ENCODE assay signal across 20 cellular contexts in the genomic region with DNA sequence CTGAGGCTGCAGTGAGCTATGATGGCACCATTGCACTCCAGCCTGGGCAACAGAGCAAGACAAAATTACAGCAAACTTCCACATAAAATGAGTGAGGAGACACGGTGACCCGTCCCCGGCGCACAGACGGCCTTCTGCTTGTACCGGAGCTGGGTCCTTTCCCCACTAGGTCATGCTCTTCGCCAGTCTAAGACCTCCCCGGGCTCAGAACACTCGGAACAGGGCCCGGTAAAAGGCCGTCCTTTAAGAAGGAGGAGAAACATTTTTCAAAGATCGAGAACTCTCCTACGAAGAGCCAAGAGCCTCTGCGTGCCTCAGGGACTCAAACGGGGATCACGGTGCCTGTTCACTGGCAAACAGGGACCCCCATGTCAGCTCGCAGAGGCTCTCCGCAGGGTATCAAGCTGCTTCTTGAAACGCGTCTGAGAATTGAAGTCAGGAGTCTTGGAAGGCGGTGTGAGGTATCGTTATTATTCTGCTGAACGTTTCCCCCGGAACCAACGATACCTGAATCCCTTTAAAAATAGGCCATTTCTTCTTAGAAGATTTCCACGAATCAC. TPM values are rescaled to one million over a fixed set of nuclear protein-coding genes. Genes with fewer than 3 reads are reported as not detected.
DNase-seq lines count a peak whose midpoint lies in the region; ATAC-seq and TF ChIP-seq lines count a peak whose summit lies in the region.
"Had no signal": no experiment of that assay in that cellular context is flagged by ENCODE, and none has a peak within 500 bp of the region (broad histone marks: within the 10 kb centered on the region; RNA-seq: fewer than 3 reads in every experiment).

No MANE protein-coding gene starts in this region.

- no peak overlapping the region for H3K14ac ChIP-seq in neuronal stem cell (ENCODE audit: low read length)

- no peak overlapping the region for H3K27ac ChIP-seq in CD4-positive, alpha-beta T cell (ENCODE audit: low read depth, low read length)
- no peak overlapping the region for H3K27ac ChIP-seq in neuronal stem cell (replicated peaks; ENCODE audit: low read length)
- H3K27ac ChIP-seq: 22Rv1, C4-2B had no signal

- H2BK15ac ChIP-seq in neuronal stem cell (ENCODE audit: low read length) = no peak overlapping the region

- no peak overlapping the region for H3K23ac ChIP-seq in neuronal stem cell (ENCODE audit: low read depth, low read length, poor library complexity)

- no peak overlapping the region for H3K9ac ChIP-seq in neuronal stem cell (ENCODE audit: low read depth, low read length, poor library complexity)

- no peaks in the 10 kb centered on the region for H3K79me1 ChIP-seq in neuronal stem cell (ENCODE audit: low read depth, low read length)

- H4K8ac ChIP-seq in neuronal stem cell (ENCODE audit: low read depth, low read length) = no peak overlapping the region

- CTCF ChIA-PET in activated CD4-positive, alpha-beta T cell treated with anti-CD3 and anti-CD28 coated beads for 36 hours (lab: Charles Lee) = interaction anchor here (0.9 kb wide), 1 partner anchor 17 kb away, joined by 3 read pairs; no protein-coding TSS in a partner anchor
- CTCF ChIA-PET in activated CD4-positive, alpha-beta T cell treated with anti-CD3 and anti-CD28 coated beads, Interleukin-2, amount 10 ng/mL, durations not matched to agents 7 days and 5 days (lab: Charles Lee) = interaction anchor here (0.5 kb wide), 1 partner anchor 36 kb away, joined by 3 read pairs; no protein-coding TSS in a partner anchor
- CTCF ChIA-PET in CD4-positive, alpha-beta T cell (lab: Charles Lee) = no interaction called here

- no peak overlapping the region for H3K4me3 Mint-ChIP-seq in activated CD4-positive, alpha-beta T cell treated with anti-CD3 and anti-CD28 coated beads for 36 hours
- H3K4me3 Mint-ChIP-seq in activated CD4-positive, alpha-beta T cell treated with anti-CD3 and anti-CD28 coated beads, Interleukin-2, amount 10 ng/mL, durations not matched to agents 7 days and 5 days = no peak overlapping the region
- peak overlapping the region; percentile 9 for H3K4me3 Mint-ChIP-seq in CD4-positive, alpha-beta T cell
- H3K4me3 Mint-ChIP-seq in activated naive CD8-positive, alpha-beta T cell treated with anti-CD3 and anti-CD28 coated beads, Interleukin-2, amount 50 U/mL, for 24 hours = no peak overlapping the region
- no peak overlapping the region for H3K4me3 Mint-ChIP-seq in glutamatergic neuron (ENCODE audit: unreplicated experiment)

- H2AK5ac ChIP-seq in neuronal stem cell (ENCODE audit: low read depth, low read length) = peak overlapping the region; percentile 34

- H2BK12ac ChIP-seq in neuronal stem cell (ENCODE audit: low read length) = no peak overlapping the region

- peak overlapping the region; percentile 4 for H3K18ac ChIP-seq in neuronal stem cell (ENCODE audit: low read length)

- no peak for TF ChIP-seq CTCF in CD4-positive, alpha-beta T cell (IDR thresholded peaks at IDR 0.05)
- TF ChIP-seq CTCF in glutamatergic neuron (IDR thresholded peaks at IDR 0.05; ENCODE audit: partially characterized antibody, unreplicated experiment) = no peak

- H3K4me3 ChIP-seq in neuronal stem cell (ENCODE audit: low read length in 2 of 2) = no peak overlapping the region
- H3K4me3 ChIP-seq in HAP-1 = no peak overlapping the region

- in situ Hi-C loops in HAP-1 (cut with MboI; ENCODE audit: low sequenced_read_pairs) = no loop called here

- DNase-seq in activated CD4-positive, alpha-beta T cell treated with anti-CD3 and anti-CD28 coated beads for 36 hours = no peak
- DNase-seq in activated CD4-positive, alpha-beta T cell treated with anti-CD3 and anti-CD28 coated beads, Interleukin-2, amount 10 ng/mL, durations not matched to agents 7 days and 5 days = no peak
- DNase-seq in CD4-positive, alpha-beta T cell = peak in 1 of 10 experiments; percentile 15
- DNase-seq in activated naive CD8-positive, alpha-beta T cell treated with anti-CD3 and anti-CD28 coated beads, Interleukin-2, amount 50 U/mL, for 24 hours = no peak
- DNase-seq in neuronal stem cell (ENCODE audit: low spot score) (no peak), HAP-1 (ENCODE audit: low spot score in 2 of 2) (no peak), glutamatergic neuron (no peak)
- no peak for DNase-seq in stimulated activated CD4-positive, alpha-beta T cell treated with anti-CD3 and anti-CD28 coated beads, Interleukin-4, amount 100 ng/mL, for 1 hour
- DNase-seq: AML-193, COR-L47, DMS 273 treated with DMSO at 0.1 percent for 48 hours, DND-41, NCI-H1092 treated with DMSO at 0.1 percent for 48 hours, NCI-H2081 treated with DMSO at 0.1 percent for 48 hours, NCI-H446 treated with DMSO at 0.1 percent for 48 hours had no signal

- no peak overlapping the region for H2BK5ac ChIP-seq in neuronal stem cell (ENCODE audit: low read length)

- ATAC-seq in activated CD4-positive, alpha-beta T cell treated with anti-CD3 and anti-CD28 coated beads for 36 hours = no peak
- ATAC-seq in CD4-positive, alpha-beta T cell (ENCODE audit: poor library complexity) = no peak
- ATAC-seq in activated naive CD8-positive, alpha-beta T cell treated with anti-CD3 and anti-CD28 coated beads, Interleukin-2, amount 50 U/mL, for 24 hours = no peak
- ATAC-seq: Panc1 had no signal

- POLR2A ChIA-PET in activated CD4-positive, alpha-beta T cell treated with anti-CD3 and anti-CD28 coated beads for 36 hours (lab: Charles Lee) = no interaction called here
- POLR2A ChIA-PET in activated CD4-positive, alpha-beta T cell treated with anti-CD3 and anti-CD28 coated beads, Interleukin-2, amount 10 ng/mL, durations not matched to agents 7 days and 5 days (lab: Charles Lee) = interaction anchor here (0.7 kb wide), 1 partner anchor 55 kb away, joined by 3 read pairs; no protein-coding TSS in a partner anchor
- POLR2A ChIA-PET in CD4-positive, alpha-beta T cell (lab: Charles Lee) = no interaction called here

- no peaks in the 10 kb centered on the region for H3K9me3 ChIP-seq in CD4-positive, alpha-beta T cell (ENCODE audit: control insufficient read depth, low read length)
- H3K9me3 ChIP-seq in neuronal stem cell (replicated peaks in 1 of 2; ENCODE audit: control insufficient read depth in 2 of 2, insufficient read depth in 1 of 2, low read depth in 1 of 2, low read length in 2 of 2) (peaks cover 0 to 3% of the 10 kb centered on the region in 2 donors), HAP-1 (no peaks in the 10 kb centered on the region)

- peaks cover 56% of the 10 kb centered on the region for H3K4me1 Mint-ChIP-seq in activated CD4-positive, alpha-beta T cell treated with anti-CD3 and anti-CD28 coated beads for 36 hours
- H3K4me1 Mint-ChIP-seq in activated CD4-positive, alpha-beta T cell treated with anti-CD3 and anti-CD28 coated beads, Interleukin-2, amount 10 ng/mL, durations not matched to agents 7 days and 5 days = peaks cover 55% of the 10 kb centered on the region
- H3K4me1 Mint-ChIP-seq in CD4-positive, alpha-beta T cell (ENCODE audit: low read depth) = peaks cover 69% of the 10 kb centered on the region
- H3K4me1 Mint-ChIP-seq in activated naive CD8-positive, alpha-beta T cell treated with anti-CD3 and anti-CD28 coated beads, Interleukin-2, amount 50 U/mL, for 24 hours = peaks cover 47% of the 10 kb centered on the region
- peaks cover 7% of the 10 kb centered on the region for H3K4me1 Mint-ChIP-seq in glutamatergic neuron (ENCODE audit: low read depth, unreplicated experiment)

- H2BK120ac ChIP-seq in neuronal stem cell (ENCODE audit: low read depth, low read length) = no peak overlapping the region

- H3K36me3 Mint-ChIP-seq in activated CD4-positive, alpha-beta T cell treated with anti-CD3 and anti-CD28 coated beads for 36 hours (ENCODE audit: low read depth) = peaks cover 55% of the 10 kb centered on the region
- H3K36me3 Mint-ChIP-seq in activated CD4-positive, alpha-beta T cell treated with anti-CD3 and anti-CD28 coated beads, Interleukin-2, amount 10 ng/mL, durations not matched to agents 7 days and 5 days (ENCODE audit: low read depth) = peaks cover 70% of the 10 kb centered on the region
- H3K36me3 Mint-ChIP-seq in CD4-positive, alpha-beta T cell (ENCODE audit: low read depth) = peaks cover 69% of the 10 kb centered on the region
- peaks cover 51% of the 10 kb centered on the region for H3K36me3 Mint-ChIP-seq in activated naive CD8-positive, alpha-beta T cell treated with anti-CD3 and anti-CD28 coated beads, Interleukin-2, amount 50 U/mL, for 24 hours (ENCODE audit: low read depth)
- H3K36me3 Mint-ChIP-seq in glutamatergic neuron (ENCODE audit: unreplicated experiment) = peaks cover 2% of the 10 kb centered on the region

- no peaks in the 10 kb centered on the region for H3K36me3 ChIP-seq in neuronal stem cell (replicated peaks in 1 of 2; ENCODE audit: control insufficient read depth in 2 of 2, insufficient read depth in 2 of 2, low read length in 2 of 2)
- H3K36me3 ChIP-seq in HAP-1 (replicated peaks) = no peaks in the 10 kb centered on the region

- H3K27me3 Mint-ChIP-seq in activated CD4-positive, alpha-beta T cell treated with anti-CD3 and anti-CD28 coated beads for 36 hours = no peaks in the 10 kb centered on the region
- no peaks in the 10 kb centered on the region for H3K27me3 Mint-ChIP-seq in activated CD4-positive, alpha-beta T cell treated with anti-CD3 and anti-CD28 coated beads, Interleukin-2, amount 10 ng/mL, durations not matched to agents 7 days and 5 days
- no peaks in the 10 kb centered on the region for H3K27me3 Mint-ChIP-seq in CD4-positive, alpha-beta T cell
- H3K27me3 Mint-ChIP-seq in activated naive CD8-positive, alpha-beta T cell treated with anti-CD3 and anti-CD28 coated beads, Interleukin-2, amount 50 U/mL, for 24 hours = no peaks in the 10 kb centered on the region
- peaks cover 2% of the 10 kb centered on the region for H3K27me3 Mint-ChIP-seq in glutamatergic neuron (ENCODE audit: unreplicated experiment)

- H3K9me3 Mint-ChIP-seq in activated CD4-positive, alpha-beta T cell treated with anti-CD3 and anti-CD28 coated beads for 36 hours (ENCODE audit: low read depth) = no peaks in the 10 kb centered on the region
- H3K9me3 Mint-ChIP-seq in activated CD4-positive, alpha-beta T cell treated with anti-CD3 and anti-CD28 coated beads, Interleukin-2, amount 10 ng/mL, durations not matched to agents 7 days and 5 days = no peaks in the 10 kb centered on the region
- no peaks in the 10 kb centered on the region for H3K9me3 Mint-ChIP-seq in CD4-positive, alpha-beta T cell
- H3K9me3 Mint-ChIP-seq in activated naive CD8-positive, alpha-beta T cell treated with anti-CD3 and anti-CD28 coated beads, Interleukin-2, amount 50 U/mL, for 24 hours = peaks cover 5% of the 10 kb centered on the region
- H3K9me3 Mint-ChIP-seq in glutamatergic neuron (ENCODE audit: unreplicated experiment) = peaks cover 4% of the 10 kb centered on the region

- intact Hi-C loops in activated CD4-positive, alpha-beta T cell treated with anti-CD3 and anti-CD28 coated beads for 36 hours (cut with DNase I, micrococcal nuclease) = no loop called here
- intact Hi-C loops in CD4-positive, alpha-beta T cell (cut with DNase I, micrococcal nuclease) = no loop called here

- no peak overlapping the region for H3K4ac ChIP-seq in neuronal stem cell (ENCODE audit: low read length)

- H3K27ac Mint-ChIP-seq in activated CD4-positive, alpha-beta T cell treated with anti-CD3 and anti-CD28 coated beads for 36 hours = peak overlapping the region; percentile 72
- no peak overlapping the region for H3K27ac Mint-ChIP-seq in activated CD4-positive, alpha-beta T cell treated with anti-CD3 and anti-CD28 coated beads, Interleukin-2, amount 10 ng/mL, durations not matched to agents 7 days and 5 days
- H3K27ac Mint-ChIP-seq in CD4-positive, alpha-beta T cell = peak overlapping the region; percentile 35
- H3K27ac Mint-ChIP-seq in activated naive CD8-positive, alpha-beta T cell treated with anti-CD3 and anti-CD28 coated beads, Interleukin-2, amount 50 U/mL, for 24 hours = peak overlapping the region; percentile 13
- no peak overlapping the region for H3K27ac Mint-ChIP-seq in glutamatergic neuron (ENCODE audit: unreplicated experiment)

- H3K4me1 ChIP-seq in neuronal stem cell (ENCODE audit: control insufficient read depth in 2 of 2, insufficient read depth in 1 of 2, low read depth in 1 of 2, low read length in 2 of 2) (peaks cover 0 to 5% of the 10 kb centered on the region in 2 donors), HAP-1 (no peaks in the 10 kb centered on the region)

- WGBS in neuronal stem cell (ENCODE audit: extremely low coverage in 2 of 2, insufficient read length in 2 of 2, insufficient replicate concordance in 1 of 2), 2 donors = no CpG with 5 or more reads among the region's 26 CpGs

- H2AFZ ChIP-seq in neuronal stem cell (ENCODE audit: low read length) = no peak overlapping the region

- no peak overlapping the region for H4K91ac ChIP-seq in neuronal stem cell (ENCODE audit: low read depth, low read length, poor library complexity)

- no peak overlapping the region for H3K4me2 ChIP-seq in neuronal stem cell (ENCODE audit: insufficient read depth, low read length, poor library complexity, severe bottlenecking)

- H3K27me3 ChIP-seq in CD4-positive, alpha-beta T cell (ENCODE audit: control insufficient read depth, insufficient read depth, low read length) = no peaks in the 10 kb centered on the region
- H3K27me3 ChIP-seq in neuronal stem cell (ENCODE audit: control insufficient read depth in 3 of 3, insufficient read depth in 3 of 3, low read depth in 1 of 3, low read length in 3 of 3) (no peaks in the 10 kb centered on the region), HAP-1 (ENCODE audit: low read depth) (no peaks in the 10 kb centered on the region)

RNA-seq across cellular contexts. Expression of a gene that starts 9.0 kb away (rescaled TPM):
- 100 to 1,000 TPM; 108 to 118 TPM for total RNA-seq in activated CD4-positive, alpha-beta T cell treated with anti-CD3 and anti-CD28 coated beads for 36 hours
- total RNA-seq in activated CD4-positive, alpha-beta T cell treated with anti-CD3 and anti-CD28 coated beads, Interleukin-2, amount 10 ng/mL, durations not matched to agents 7 days and 5 days = 100 to 1,000 TPM; 160 to 167 TPM
- total RNA-seq in CD4-positive, alpha-beta T cell = 100 to 1,000 TPM; 118 to 122 TPM
- polyA plus RNA-seq in neuronal stem cell (2013, experiment 1 of 2) = 0.59 TPM
- polyA plus RNA-seq in neuronal stem cell (2013, experiment 2 of 2) = 0.60 TPM
- total RNA-seq in glutamatergic neuron (ENCODE audit: unreplicated experiment) = 1.4 TPM
- total RNA-seq: G401, LHCN-M2 had no signal

Comparison
In these comparisons a context has a peak if more than half of its experiments do, and no peak if none do; other contexts are left out.
1. H3K27ac Mint-ChIP-seq: peak in activated CD4-positive, alpha-beta T cell treated with anti-CD3 and anti-CD28 coated beads for 36 hours (single experiment), CD4-positive, alpha-beta T cell (single experiment) and activated naive CD8-positive, alpha-beta T cell treated with anti-CD3 and anti-CD28 coated beads, Interleukin-2, amount 50 U/mL, for 24 hours (single experiment); none in activated CD4-positive, alpha-beta T cell treated with anti-CD3 and anti-CD28 coated beads, Interleukin-2, amount 10 ng/mL, durations not matched to agents 7 days and 5 days (single experiment) and glutamatergic neuron (single experiment).
2. RNA of a gene that starts 9.0 kb away (total RNA-seq): 160 to 167 TPM in activated CD4-positive, alpha-beta T cell treated with anti-CD3 and anti-CD28 coated beads, Interleukin-2, amount 10 ng/mL, durations not matched to agents 7 days and 5 days, 118 to 122 TPM in CD4-positive, alpha-beta T cell and 108 to 118 TPM in activated CD4-positive, alpha-beta T cell treated with anti-CD3 and anti-CD28 coated beads for 36 hours; 1.4 TPM in glutamatergic neuron (single experiment); every median in the first group is over 10 times any median in the second.